9 cellular contexts compared by ENCODE assay signal in the genomic region with DNA sequence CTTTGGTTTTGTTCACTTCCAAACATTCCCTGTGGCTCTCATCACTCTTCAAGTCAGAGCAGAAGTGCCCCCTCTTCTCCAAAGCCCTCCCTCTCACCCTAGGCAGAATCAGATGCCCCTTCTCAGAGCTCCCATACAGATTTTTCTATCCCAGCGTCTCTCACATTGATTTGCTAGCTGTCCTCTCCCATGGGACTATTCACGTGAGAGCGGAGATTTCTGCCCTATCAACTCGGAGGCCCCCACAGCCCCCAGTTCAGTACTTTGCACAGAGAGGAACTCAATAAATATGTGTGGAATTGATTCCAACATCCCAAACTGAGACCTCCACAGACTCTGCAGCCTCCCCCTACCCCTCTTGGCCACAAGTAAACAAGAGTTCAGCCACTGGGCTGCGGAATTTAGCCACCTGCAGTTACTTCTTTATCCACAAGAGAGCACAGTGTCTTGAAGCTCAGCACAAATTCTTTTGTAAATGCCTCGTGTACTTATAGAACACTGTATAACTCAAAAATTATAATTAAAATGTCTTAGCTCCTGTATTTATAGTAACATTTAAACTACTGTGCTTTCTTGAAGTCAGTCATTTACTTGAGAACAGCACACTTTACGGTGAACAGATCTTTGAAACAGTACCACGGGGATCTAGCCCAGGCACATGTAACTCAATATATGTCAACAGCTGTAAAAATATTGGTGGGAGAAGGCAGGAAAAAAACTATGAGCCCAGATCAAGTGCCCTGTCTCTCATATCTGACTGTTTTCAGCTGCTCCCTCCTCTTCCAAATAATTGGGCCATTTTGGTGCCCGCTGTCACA.
DNase-seq lines count a peak whose midpoint lies in the region; ATAC-seq, FAIRE-seq and TF ChIP-seq lines count a peak whose summit lies in the region.
"Had no signal": no experiment of that assay in that cellular context is flagged by ENCODE, and none has a peak within 500 bp of the region (broad histone marks: within the 10 kb centered on the region; RNA-seq: fewer than 3 reads in every experiment).

No MANE protein-coding gene starts in this region.

- CTCF ChIA-PET in A549 (lab: Yijun Ruan, JAX), result interaction anchor here (0.7 to 1.8 kb wide), 12 partner anchors 8 to 446 kb away, joined by 3 to 8 read pairs (median 3); no protein-coding TSS in a partner anchor
- CTCF ChIA-PET in CD8-positive, alpha-beta memory T cell (lab: Charles Lee), result no interaction called here

- H3K27ac Mint-ChIP-seq in CD8-positive, alpha-beta memory T cell, result peak overlapping the region in 1 of 8 donors; percentile 7
- H3K27ac Mint-ChIP-seq: stimulated activated effector memory CD8-positive, alpha-beta T cell treated with anti-CD3 and anti-CD28 coated beads, Interleukin-12 subunit alpha, Interleukin-12 subunit beta, amount 100 ng/mL, for 72 hours had no signal

- peak; percentile 44 to 75; a peak in 3 of 6 replicates for ATAC-seq in A549
- ATAC-seq in GM21367 (IDR thresholded peaks at IDR 0.05; ENCODE audit: unreplicated experiment), result no peak
- ATAC-seq: stimulated activated effector memory CD8-positive, alpha-beta T cell treated with anti-CD3 and anti-CD28 coated beads, Interleukin-12 subunit alpha, Interleukin-12 subunit beta, amount 100 ng/mL, for 72 hours had no signal

- TF ChIP-seq CTCF in A549 (IDR thresholded peaks at IDR 0.05), result peak; percentile 24; the same call in 2 of the 3 replicates

- no peak overlapping the region for H3K27ac ChIP-seq in A549
- no peak overlapping the region for H3K27ac ChIP-seq in HUES6 (ENCODE audit: low read depth, low read length)
- H3K27ac ChIP-seq in CD8-positive, alpha-beta memory T cell (ENCODE audit: low read depth, low read length), result no peak overlapping the region

- no peak for TF ChIP-seq POLR2A in A549 (IDR thresholded peaks at IDR 0.05; ENCODE audit: low read length)

- DNase-seq in A549 (ENCODE audit: low read depth in 1 of 2, low spot score in 1 of 2) (peak; percentile 31 to 35), SK-N-DZ (ENCODE audit: low spot score) (peak; percentile 72), iPS-NIHi7 (ENCODE audit: extremely low spot score) (peak; percentile 75), EL (no peak), activated gamma-delta T cell treated with Interleukin-2 at 50 U/mL for 16 hours (no peak)
- no peak for DNase-seq in CD8-positive, alpha-beta memory T cell

- peak in 1 of 2 experiments; percentile 36; a peak in 3 of 5 replicates for TF ChIP-seq RAD21 in A549 (conservative IDR thresholded peaks at IDR 0.05 in 1 of 2, IDR thresholded peaks at IDR 0.05 in 1 of 2)

- 42% methylated on average over 9 of the region's 9 CpGs for WGBS in A549 (ENCODE audit: missing lambda C conversion rate)

- peak overlapping the region; percentile 36 for H3K9ac ChIP-seq in HUES6 (ENCODE audit: low read length)

- peaks cover 2 to 8% of the 10 kb centered on the region in 2 donors for H3K27me3 Mint-ChIP-seq in CD8-positive, alpha-beta memory T cell

- H3K27me3 ChIP-seq in HUES6 (ENCODE audit: control insufficient read depth, insufficient read depth, low read length), result no peaks in the 10 kb centered on the region
- no peaks in the 10 kb centered on the region for H3K27me3 ChIP-seq in CD8-positive, alpha-beta memory T cell (ENCODE audit: insufficient read depth, low read length, poor library complexity, severe bottlenecking)

- H3K9me3 Mint-ChIP-seq in CD8-positive, alpha-beta memory T cell, result no peaks in the 10 kb centered on the region
- H3K9me3 Mint-ChIP-seq: stimulated activated effector memory CD8-positive, alpha-beta T cell treated with anti-CD3 and anti-CD28 coated beads, Interleukin-12 subunit alpha, Interleukin-12 subunit beta, amount 100 ng/mL, for 72 hours had no signal

- no peak for FAIRE-seq in A549 (lab: Jason Lieb, UNC)

- no peaks in the 10 kb centered on the region for H3K36me3 Mint-ChIP-seq in CD8-positive, alpha-beta memory T cell
- H3K36me3 Mint-ChIP-seq: stimulated activated effector memory CD8-positive, alpha-beta T cell treated with anti-CD3 and anti-CD28 coated beads, Interleukin-12 subunit alpha, Interleukin-12 subunit beta, amount 100 ng/mL, for 72 hours had no signal

- H3K4me2 ChIP-seq in A549, result no peak overlapping the region

- no peaks in the 10 kb centered on the region for H3K4me1 Mint-ChIP-seq in CD8-positive, alpha-beta memory T cell
- H3K4me1 Mint-ChIP-seq: stimulated activated effector memory CD8-positive, alpha-beta T cell treated with anti-CD3 and anti-CD28 coated beads, Interleukin-12 subunit alpha, Interleukin-12 subunit beta, amount 100 ng/mL, for 72 hours had no signal

- no peak overlapping the region for H3K4me3 Mint-ChIP-seq in CD8-positive, alpha-beta memory T cell
- H3K4me3 Mint-ChIP-seq: stimulated activated effector memory CD8-positive, alpha-beta T cell treated with anti-CD3 and anti-CD28 coated beads, Interleukin-12 subunit alpha, Interleukin-12 subunit beta, amount 100 ng/mL, for 72 hours had no signal

- H3K4me1 ChIP-seq in A549 (no peaks in the 10 kb centered on the region), HUES6 (ENCODE audit: control insufficient read depth, insufficient read depth, low read length) (peaks cover 26% of the 10 kb centered on the region)
- H3K4me1 ChIP-seq in CD8-positive, alpha-beta memory T cell (ENCODE audit: insufficient read depth, low read length), result no peaks in the 10 kb centered on the region

- no peak for TF ChIP-seq EP300 in A549 (IDR thresholded peaks at IDR 0.05)

- H3K4me3 ChIP-seq in A549 (no peak overlapping the region), HUES6 (ENCODE audit: low read depth, low read length) (peak overlapping the region; percentile 49)
- H3K4me3 ChIP-seq in CD8-positive, alpha-beta memory T cell (ENCODE audit: low read length), result no peak overlapping the region

- H3K9me3 ChIP-seq in A549 (no peaks in the 10 kb centered on the region), HUES6 (ENCODE audit: control insufficient read depth, insufficient read depth, low read depth, low read length) (no peaks in the 10 kb centered on the region)
- no peaks in the 10 kb centered on the region for H3K9me3 ChIP-seq in CD8-positive, alpha-beta memory T cell (ENCODE audit: low read length)

- H3K36me3 ChIP-seq in HUES6 (ENCODE audit: control insufficient read depth, insufficient read depth, low read length), result no peaks in the 10 kb centered on the region
- H3K36me3 ChIP-seq in CD8-positive, alpha-beta memory T cell (ENCODE audit: insufficient read depth, low read length), result no peaks in the 10 kb centered on the region

- POLR2A ChIA-PET in A549 (lab: Yijun Ruan, JAX), result no interaction called here
- POLR2A ChIA-PET in CD8-positive, alpha-beta memory T cell (lab: Charles Lee), result no interaction called here

TF ChIP-seq in A549, 52 proteins besides CTCF, POLR2A, EP300 and RAD21:
- TF ChIP-seq EHMT2 (IDR thresholded peaks at IDR 0.05; ENCODE audit: low read depth) (no peak), SMC3 (IDR thresholded peaks at IDR 0.05) (peak; percentile 37; the same call in 1 of the 3 replicates)

Comparison
In these comparisons a context has a peak if more than half of its experiments do, and no peak if none do; other contexts are left out.
1. DNase-seq: peak in A549 (2 of 2), SK-N-DZ (single experiment) and iPS-NIHi7 (single experiment); none in EL (single experiment), CD8-positive, alpha-beta memory T cell (0 of 5) and activated gamma-delta T cell treated with Interleukin-2 at 50 U/mL for 16 hours (single experiment).